1 cellular context compared by ENCODE assay signal in the genomic region with DNA sequence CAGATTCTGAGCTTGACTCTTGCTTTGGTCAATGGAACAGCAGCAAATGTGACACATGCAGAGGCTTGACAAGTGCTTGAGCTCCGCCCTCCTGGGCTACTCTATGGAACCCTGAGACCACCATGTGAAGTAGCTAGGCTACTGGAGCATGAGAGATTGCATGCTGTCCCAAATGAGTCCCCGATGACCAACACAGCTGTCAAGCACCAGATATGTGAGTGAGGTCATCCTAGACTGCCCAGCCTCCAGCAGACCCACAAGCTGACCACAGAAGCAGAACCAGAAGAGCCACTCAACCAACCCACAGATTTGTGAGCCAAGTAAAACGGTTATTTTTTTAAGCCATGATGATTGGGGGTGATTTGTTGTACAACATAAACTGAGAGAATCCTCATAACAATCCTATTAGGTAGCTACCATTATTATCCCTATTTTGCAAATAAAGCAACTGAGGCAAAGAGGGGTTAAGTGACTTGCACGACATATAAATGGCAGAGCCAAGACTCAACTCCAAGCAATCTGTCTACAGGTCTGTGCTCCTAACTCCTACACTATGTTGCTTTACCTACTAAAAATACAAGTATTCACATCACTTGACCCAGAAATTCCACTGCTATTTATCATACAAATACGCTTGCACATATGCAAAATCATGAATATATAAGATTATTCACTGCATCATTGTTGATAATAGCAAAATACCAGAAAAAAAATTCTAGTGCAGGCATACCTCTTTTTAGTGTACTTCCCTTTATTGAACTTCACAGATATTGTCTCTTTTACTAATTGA.
A peak's percentile ranks its signal among the peaks of the same experiment; 100 is the strongest.
TF ChIP-seq lines count a peak whose summit lies in the region.

No MANE protein-coding gene starts in this region.

TF ChIP-seq in GM12878, 131 proteins besides CTCF, POLR2A, EP300 and RAD21 (continued from another document):
- TF ChIP-seq ZBTB4 (CRISPR knock-in tag; IDR thresholded peaks at IDR 0.05) (no peak), DPF2 (IDR thresholded peaks at IDR 0.05) (peak; percentile 24; the same call in 1 of the 2 replicates), ATF2 (IDR thresholded peaks at IDR 0.05; ENCODE audit: low read length) (peak; percentile 65; the same call in 1 of the 2 replicates), ATF7 (IDR thresholded peaks at IDR 0.05; ENCODE audit: low read depth) (peak; percentile 80), RUNX3 (IDR thresholded peaks at IDR 0.05; ENCODE audit: low read length) (peak; percentile 95), CBFB (IDR thresholded peaks at IDR 0.05; ENCODE audit: low read depth) (peak; percentile 66; the same call in 1 of the 2 replicates), YY1 (IDR thresholded peaks at IDR 0.05; ENCODE audit: low read depth, low read length) (0 out of 2 replicates have a peak, but pooled peaks have one; percentile 18), MEF2B (IDR thresholded peaks at IDR 0.05; ENCODE audit: partially characterized antibody, poor library complexity, severe bottlenecking) (no peak), CREM (IDR thresholded peaks at IDR 0.05; ENCODE audit: low read depth) (peak; percentile 60; the same call in 1 of the 2 replicates), BCL11A (IDR thresholded peaks at IDR 0.05; ENCODE audit: low read depth, low read length) (peak; percentile 74), MTA3 (IDR thresholded peaks at IDR 0.05; ENCODE audit: borderline replicate concordance, low read length) (0 out of 2 replicates have a peak, but pooled peaks have one; percentile 35), TCF12 (IDR thresholded peaks at IDR 0.05; ENCODE audit: low read depth, low read length) (peak; percentile 87)
